Comparison of ENCODE assay signal across 8 cellular contexts in genomic region chr1:41891403-41891896, GRCh38. TPM values are rescaled to one million over a fixed set of nuclear protein-coding genes. Genes with fewer than 3 reads are reported as not detected.
DNase-seq lines count a peak whose midpoint lies in the region; ATAC-seq and TF ChIP-seq lines count a peak whose summit lies in the region.

No MANE protein-coding gene starts in this region.

- no peaks in the 10 kb centered on the region for H3K27me3 Mint-ChIP-seq in activated naive CD8-positive, alpha-beta T cell

- peak overlapping the region; percentile 73 for H3K4me3 Mint-ChIP-seq in activated naive CD8-positive, alpha-beta T cell

- DNase-seq in AG08396 (ENCODE audit: low spot score) (peak; percentile 39), RWPE1 (ENCODE audit: low spot score) (peak; percentile 61), kidney glomerular epithelial cell (lab: John Stamatoyannopoulos, UW) (peak; percentile 25), posterior vena cava (ENCODE audit: low spot score) (no peak)
- DNase-seq in stimulated activated CD4-positive, alpha-beta T cell treated with anti-CD3 and anti-CD28 coated beads, TNF-alpha, amount 100 ng/mL, for 1 hour (ENCODE audit: low read depth in 3 of 3, low spot score in 1 of 3), result peak; percentile 18 to 38 (median 26)

- peak overlapping the region; percentile 82 for H3K27ac Mint-ChIP-seq in activated naive CD8-positive, alpha-beta T cell

- no peaks in the 10 kb centered on the region for H3K36me3 Mint-ChIP-seq in activated naive CD8-positive, alpha-beta T cell

- peaks cover 49% of the 10 kb centered on the region for H3K4me1 Mint-ChIP-seq in activated naive CD8-positive, alpha-beta T cell (ENCODE audit: low read depth)

- TF ChIP-seq CTCF in RWPE1 (conservative IDR thresholded peaks at IDR 0.05; ENCODE audit: low read depth), result no peak

- POLR2A ChIA-PET in RWPE1 (lab: Yijun Ruan, JAX; ENCODE audit: low non-redundant PET), result no interaction called here

- no peaks in the 10 kb centered on the region for H3K9me3 Mint-ChIP-seq in activated naive CD8-positive, alpha-beta T cell (ENCODE audit: low read depth)

- ATAC-seq in GM19023 (IDR thresholded peaks at IDR 0.05; ENCODE audit: unreplicated experiment) (peak; percentile 87), HG03196 (IDR thresholded peaks at IDR 0.05; ENCODE audit: unreplicated experiment) (peak; percentile 83)

- peak overlapping the region; percentile 91 for H3K27ac ChIP-seq in RWPE1

- CTCF ChIA-PET in RWPE1 (lab: Yijun Ruan, JAX), result interaction anchor here (0.6 to 1.0 kb wide), 4 partner anchors 20 to 115 kb away, joined by 3 to 5 read pairs (median 3); no protein-coding TSS in a partner anchor

- intact Hi-C loops in posterior vena cava (cut with DNase I), result no loop called here

RNA-seq across cellular contexts. Expression of gene HIVEP3, which starts 27.3 kb away (rescaled TPM):
- 1 to 10 TPM; 4.1 to 5.5 TPM for total RNA-seq in posterior vena cava
